ENCODE assay signal across 17 cellular contexts in the genomic region with DNA sequence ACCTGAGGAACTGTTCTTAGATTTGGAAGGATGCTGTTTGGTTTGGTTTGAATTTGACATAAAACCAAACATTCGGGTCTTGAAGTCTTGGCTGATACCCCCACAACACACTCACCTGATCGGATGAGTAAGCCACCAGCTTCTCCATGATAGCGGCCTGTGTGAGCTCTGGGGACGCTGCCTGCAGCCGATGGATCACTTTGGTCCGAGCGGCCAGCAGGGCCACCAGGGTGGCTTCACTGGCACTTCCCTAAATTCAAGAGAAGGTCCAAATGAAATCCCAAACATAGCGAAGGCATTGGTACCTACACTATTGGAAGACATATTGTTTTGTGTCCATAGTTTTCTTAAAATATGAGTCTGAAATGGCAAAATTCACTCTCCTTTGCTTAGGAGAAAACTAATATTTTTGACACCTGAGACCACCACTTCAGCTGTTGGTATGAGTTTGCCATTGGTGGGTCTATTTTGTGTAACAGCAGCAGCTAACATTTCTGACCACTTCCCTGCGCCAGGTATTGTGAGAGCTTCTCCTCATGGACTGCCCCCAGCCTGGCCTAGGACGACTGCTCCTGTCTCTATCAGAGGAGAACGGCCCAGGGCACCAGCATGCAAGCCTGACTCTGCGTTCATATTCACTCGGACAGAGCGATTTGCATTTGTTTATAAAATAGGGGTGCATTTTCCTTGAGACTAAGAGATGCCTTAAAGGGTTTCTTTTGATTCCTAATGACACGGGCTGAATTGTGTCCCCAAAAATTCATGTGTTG. TPM values are rescaled to one million over a fixed set of nuclear protein-coding genes. Genes with fewer than 3 reads are reported as not detected.
DNase-seq lines count a peak whose midpoint lies in the region; ATAC-seq and TF ChIP-seq lines count a peak whose summit lies in the region.
"Had no signal": no experiment of that assay in that cellular context is flagged by ENCODE, and none has a peak within 500 bp of the region (broad histone marks: within the 10 kb centered on the region; RNA-seq: fewer than 3 reads in every experiment).

No MANE protein-coding gene starts in this region.

- 82 to 85% methylated on average over 14 to 15 of the region's 15 CpGs for WGBS in body of pancreas, 2 donors
- 75% methylated on average over 15 of the region's 15 CpGs for WGBS in hepatocyte (ENCODE audit: low lambda C conversion rate, missing lambda C conversion rate)

- H3K36me3 Mint-ChIP-seq in type B pancreatic cell, result no peaks in the 10 kb centered on the region
- H3K36me3 Mint-ChIP-seq in activated T-cell treated with anti-CD3 and anti-CD28 coated beads, Interleukin-2, amount 50 U/mL, for 24 hours (ENCODE audit: low read depth), result no peaks in the 10 kb centered on the region
- H3K36me3 Mint-ChIP-seq: CD14-positive monocyte; CD8-positive, alpha-beta T cell had no signal

- intact Hi-C loops in body of pancreas (cut with DNase I), result no loop called here

- H3K4me2 ChIP-seq in hepatocyte (peak overlapping the region; percentile 28), neural cell (ENCODE audit: low read length) (no peak overlapping the region)

- H3K27me3 ChIP-seq in body of pancreas (no peaks in the 10 kb centered on the region), hepatocyte (no peaks in the 10 kb centered on the region), neural cell (ENCODE audit: insufficient read depth, low read depth, low read length) (no peaks in the 10 kb centered on the region), BE2C (no peaks in the 10 kb centered on the region)

- peaks cover 7% of the 10 kb centered on the region for H3F3A ChIP-seq in neural cell (ENCODE audit: insufficient read depth, low read length, poor library complexity, severe bottlenecking)

- no peak overlapping the region for H3K4me3 ChIP-seq in body of pancreas
- no peak overlapping the region for H3K4me3 ChIP-seq in hepatocyte
- no peak overlapping the region for H3K4me3 ChIP-seq in neural cell (ENCODE audit: low read length)
- no peak overlapping the region for H3K4me3 ChIP-seq in BE2C (ENCODE audit: low read depth, low read length)

- H3K4me1 ChIP-seq in body of pancreas (peaks cover 50% of the 10 kb centered on the region), hepatocyte (ENCODE audit: insufficient read depth) (peaks cover 45% of the 10 kb centered on the region), BE2C (peaks cover 33% of the 10 kb centered on the region)

- H3K27ac ChIP-seq in body of pancreas (peak overlapping the region in 3 of 4 donors; percentile 15 to 37 (median 18)), hepatocyte (peak overlapping the region; percentile 86), neural cell (ENCODE audit: low read length) (peak overlapping the region; percentile 99)

- no peak for ATAC-seq in body of pancreas
- ATAC-seq in activated CD4-positive, CD25-positive, alpha-beta regulatory T cell treated with anti-CD3 and anti-CD28 coated beads, Interleukin-2, amount 50 U/mL, for 24 hours, result no peak
- ATAC-seq: CD8-positive, alpha-beta T cell had no signal

- H3K27ac Mint-ChIP-seq in type B pancreatic cell, result peak overlapping the region; percentile 68
- H3K27ac Mint-ChIP-seq in activated T-cell treated with anti-CD3 and anti-CD28 coated beads, Interleukin-2, amount 50 U/mL, for 24 hours, result no peak overlapping the region
- H3K27ac Mint-ChIP-seq: CD14-positive monocyte; CD8-positive, alpha-beta T cell; HFFc6 had no signal

- H3K79me2 ChIP-seq in hepatocyte (no peaks in the 10 kb centered on the region), neural cell (replicated peaks; ENCODE audit: insufficient read depth, low read length) (no peaks in the 10 kb centered on the region)

- no peaks in the 10 kb centered on the region for H3K9me3 ChIP-seq in body of pancreas
- H3K9me3 ChIP-seq in hepatocyte (ENCODE audit: low read depth), result no peaks in the 10 kb centered on the region
- no peaks in the 10 kb centered on the region for H3K9me3 ChIP-seq in neural cell (ENCODE audit: low read length)
- no peaks in the 10 kb centered on the region for H3K9me3 ChIP-seq in BE2C

- TF ChIP-seq EP300 in neural cell (conservative IDR thresholded peaks at IDR 0.05; ENCODE audit: poor library complexity, severe bottlenecking), result no peak

- no peak for DNase-seq in body of pancreas
- no peak for DNase-seq in hepatocyte (ENCODE audit: low spot score)
- no peak for DNase-seq in type B pancreatic cell (ENCODE audit: extremely low spot score, unreplicated experiment)
- no peak for DNase-seq in BE2C
- no peak for DNase-seq in activated T-cell treated with anti-CD3 and anti-CD28 coated beads, Interleukin-2, amount 50 U/mL, for 24 hours
- DNase-seq: CD8-positive, alpha-beta T cell; COR-L47; DND-41; GDM1; HCEC 1CT; HFFc6 had no signal

- H3K36me3 ChIP-seq in body of pancreas (replicated peaks in 1 of 2; ENCODE audit: insufficient read depth in 1 of 2, low read depth in 2 of 2) (no peaks in the 10 kb centered on the region), hepatocyte (replicated peaks; ENCODE audit: insufficient read depth, low read depth) (no peaks in the 10 kb centered on the region), neural cell (ENCODE audit: insufficient read depth, low read length) (no peaks in the 10 kb centered on the region), BE2C (peaks cover 88% of the 10 kb centered on the region)

- H3K9me2 ChIP-seq in hepatocyte (replicated peaks; ENCODE audit: insufficient read depth) (no peaks in the 10 kb centered on the region), neural cell (ENCODE audit: insufficient read depth, low read length) (no peaks in the 10 kb centered on the region)

- TF ChIP-seq POLR2A in body of pancreas (IDR thresholded peaks at IDR 0.05), result no peak

- TF ChIP-seq CTCF in body of pancreas (IDR thresholded peaks at IDR 0.05) (no peak), hepatocyte (IDR thresholded peaks at IDR 0.05; ENCODE audit: poor library complexity) (no peak), neural cell (IDR thresholded peaks at IDR 0.05; ENCODE audit: poor library complexity, severe bottlenecking) (no peak), type B pancreatic cell (conservative IDR thresholded peaks at IDR 0.05) (no peak), BE2C (IDR thresholded peaks at IDR 0.05; ENCODE audit: low read depth, low read length) (no peak)

- TF ChIP-seq RAD21 in neural cell (conservative IDR thresholded peaks at IDR 0.05), result no peak

- H3K4me1 Mint-ChIP-seq in type B pancreatic cell (ENCODE audit: unreplicated experiment), result peaks cover 23% of the 10 kb centered on the region
- peaks cover 19% of the 10 kb centered on the region for H3K4me1 Mint-ChIP-seq in activated T-cell treated with anti-CD3 and anti-CD28 coated beads, Interleukin-2, amount 50 U/mL, for 24 hours (ENCODE audit: low read depth)
- H3K4me1 Mint-ChIP-seq: CD14-positive monocyte had no signal

- no peak overlapping the region for H3K4me3 Mint-ChIP-seq in type B pancreatic cell
- no peak overlapping the region for H3K4me3 Mint-ChIP-seq in activated T-cell treated with anti-CD3 and anti-CD28 coated beads, Interleukin-2, amount 50 U/mL, for 24 hours
- H3K4me3 Mint-ChIP-seq: CD14-positive monocyte; CD8-positive, alpha-beta T cell; HFFc6 had no signal

- no peak overlapping the region for H3K9ac ChIP-seq in neural cell (ENCODE audit: low read length)

- H2AFZ ChIP-seq in hepatocyte (no peak overlapping the region), neural cell (ENCODE audit: low read depth, low read length) (no peak overlapping the region)

- no peaks in the 10 kb centered on the region for H3K27me3 Mint-ChIP-seq in type B pancreatic cell
- peaks cover 24% of the 10 kb centered on the region for H3K27me3 Mint-ChIP-seq in activated T-cell treated with anti-CD3 and anti-CD28 coated beads, Interleukin-2, amount 50 U/mL, for 24 hours

- peaks cover 5% of the 10 kb centered on the region for H3K9me3 Mint-ChIP-seq in type B pancreatic cell
- no peaks in the 10 kb centered on the region for H3K9me3 Mint-ChIP-seq in activated T-cell treated with anti-CD3 and anti-CD28 coated beads, Interleukin-2, amount 50 U/mL, for 24 hours
- H3K9me3 Mint-ChIP-seq: CD14-positive monocyte; CD8-positive, alpha-beta T cell; HFFc6 had no signal

- H4K20me1 ChIP-seq in hepatocyte (ENCODE audit: insufficient read depth, poor library complexity, severe bottlenecking) (no peaks in the 10 kb centered on the region), neural cell (ENCODE audit: insufficient read depth) (no peaks in the 10 kb centered on the region)

TF ChIP-seq in neural cell, 6 proteins besides CTCF, POLR2A, EP300 and RAD21 (continues in another document):
- TF ChIP-seq REST (IDR thresholded peaks at IDR 0.05; ENCODE audit: borderline replicate concordance) (no peak), POLR2AphosphoS5 (IDR thresholded peaks at IDR 0.05) (no peak), MXI1 (conservative IDR thresholded peaks at IDR 0.05; ENCODE audit: poor library complexity, severe bottlenecking) (no peak), TAF1 (IDR thresholded peaks at IDR 0.05; ENCODE audit: low read depth) (no peak), SMC3 (conservative IDR thresholded peaks at IDR 0.05; ENCODE audit: poor library complexity) (no peak)

RNA-seq across cellular contexts. Expression of gene DDC, which starts 35.9 kb away (rescaled TPM):
- total RNA-seq in body of pancreas (10 to 100 TPM in 1 of 2 donors, 1 to 10 TPM in 1; 6.6 to 17.1 TPM), hepatocyte (56.1 and 58.0 TPM in 2 replicates), type B pancreatic cell (ENCODE audit: low replicate concordance) (29.9 and 71.9 TPM in 2 replicates)
- polyA plus RNA-seq in hepatocyte (37.8 and 42.4 TPM in 2 replicates), neural cell (42.9 and 57.2 TPM in 2 replicates)
- polyA minus RNA-seq in neural cell, result 32.6 and 43.6 TPM in 2 replicates
- polyA plus RNA-seq in BE2C (2012; ENCODE audit: insufficient read depth, insufficient read length, low read depth), result 50.6 TPM
- total RNA-seq: CD8-positive, alpha-beta T cell; H4; HFFc6; HT1080 had no signal
- polyA plus RNA-seq: BJ, CD14-positive monocyte had no signal

Comparison
In these comparisons a context has a peak if more than half of its experiments do, and no peak if none do; other contexts are left out.
1. H3K27ac ChIP-seq: peak in every context shown above with its lines; median percentile 99 in neural cell; 86 in hepatocyte; 18 in body of pancreas.